ENCODE assay signal across 20 cellular contexts in genomic region chr2:30629866-30630265, GRCh38.
DNase-seq lines count a peak whose midpoint lies in the region; ATAC-seq and TF ChIP-seq lines count a peak whose summit lies in the region.
"Had no signal": no experiment of that assay in that cellular context is flagged by ENCODE, and none has a peak within 500 bp of the region (broad histone marks: within the 10 kb centered on the region; RNA-seq: fewer than 3 reads in every experiment).

No MANE protein-coding gene starts in this region.

- peaks cover 0 to 3% of the 10 kb centered on the region in 2 experiments; a peak in 1 of 4 replicates for H3K79me1 ChIP-seq in IMR-90 (ENCODE audit: low read depth in 1 of 2, low read length in 2 of 2)

- H3K36me3 ChIP-seq in IMR-90 (ENCODE audit: control insufficient read depth, insufficient read depth, low read length) (no peaks in the 10 kb centered on the region), body of pancreas (replicated peaks in 1 of 2; ENCODE audit: insufficient read depth in 1 of 2, low read depth in 2 of 2) (no peaks in the 10 kb centered on the region)
- H3K36me3 ChIP-seq: colonic mucosa, tibial nerve had no signal

- H3K4me3 ChIP-seq in IMR-90 (ENCODE audit: insufficient read depth, low read depth, low read length) (no peak overlapping the region), cardiac fibroblast (replicated peaks in 1 of 2; ENCODE audit: low read depth in 2 of 2, low read length in 2 of 2) (no peak overlapping the region), body of pancreas (no peak overlapping the region)
- H3K4me3 ChIP-seq: A549, colonic mucosa, tibial nerve had no signal

- H4K8ac ChIP-seq in IMR-90 (ENCODE audit: low read depth in 2 of 2, low read length in 2 of 2): no peak overlapping the region

- H3K23ac ChIP-seq in IMR-90 (ENCODE audit: low read depth, low read length): no peak overlapping the region

- H4K91ac ChIP-seq in IMR-90 (ENCODE audit: insufficient read depth, low read depth, low read length): no peak overlapping the region

- no peak overlapping the region for H3K56ac ChIP-seq in IMR-90 (ENCODE audit: extremely low read depth, insufficient read depth, low read length)

- no peak overlapping the region for H2AFZ ChIP-seq in IMR-90 (replicated peaks; ENCODE audit: low read length, poor library complexity)

- POLR2A ChIA-PET in IMR-90 (lab: Charles Lee; ENCODE audit: unreplicated experiment): no interaction called here

- TF ChIP-seq RAD21 in IMR-90 (IDR thresholded peaks at IDR 0.05; ENCODE audit: low read length): no peak

- no peak for TF ChIP-seq CTCF in IMR-90 (conservative IDR thresholded peaks at IDR 0.05; ENCODE audit: low read depth, low read length)
- TF ChIP-seq CTCF in cardiac fibroblast (IDR thresholded peaks at IDR 0.05; ENCODE audit: low read depth, low read length): no peak
- no peak for TF ChIP-seq CTCF in body of pancreas (IDR thresholded peaks at IDR 0.05)

- H2BK5ac ChIP-seq in IMR-90 (ENCODE audit: low read depth, low read length, poor library complexity, severe bottlenecking): no peak overlapping the region

- no peak overlapping the region for H3K4me2 ChIP-seq in IMR-90 (ENCODE audit: low read depth, low read length)
- H3K4me2 ChIP-seq: A549, SK-N-SH had no signal

- 0 out of 2 replicates have a peak overlapping the region, but pooled peaks have one; percentile 4 for H2BK20ac ChIP-seq in IMR-90 (ENCODE audit: low read depth, low read length)

- H3K27me3 ChIP-seq in IMR-90 (ENCODE audit: control insufficient read depth, insufficient read depth, low read length) (no peaks in the 10 kb centered on the region), body of pancreas (no peaks in the 10 kb centered on the region)
- H3K27me3 ChIP-seq: colonic mucosa, tibial nerve had no signal

- H3K14ac ChIP-seq in IMR-90 (replicated peaks; ENCODE audit: low read depth, low read length): no peak overlapping the region

- H3K9me3 ChIP-seq in IMR-90 (ENCODE audit: control insufficient read depth, insufficient read depth, low read length) (no peaks in the 10 kb centered on the region), body of pancreas (no peaks in the 10 kb centered on the region)
- H3K9me3 ChIP-seq: A549, colonic mucosa, SK-N-SH, tibial nerve had no signal

- no peak overlapping the region for H3K4ac ChIP-seq in IMR-90 (ENCODE audit: low read depth, low read length)

- no peaks in the 10 kb centered on the region for H4K20me1 ChIP-seq in IMR-90 (ENCODE audit: insufficient read depth, low read length)

- H3K27ac ChIP-seq in IMR-90 (ENCODE audit: insufficient read depth, low read length) (no peak overlapping the region), body of pancreas (no peak overlapping the region)
- H3K27ac ChIP-seq: A549, colonic mucosa, tibial nerve had no signal

- no peak overlapping the region for H2BK120ac ChIP-seq in IMR-90 (ENCODE audit: low read depth, low read length)

- no peak overlapping the region for H2BK15ac ChIP-seq in IMR-90 (ENCODE audit: low read depth, low read length)

- TF ChIP-seq POLR2A in IMR-90 (IDR thresholded peaks at IDR 0.05; ENCODE audit: low read depth, low read length) (no peak), body of pancreas (IDR thresholded peaks at IDR 0.05) (no peak)

- H3K4me1 ChIP-seq in IMR-90 (ENCODE audit: control insufficient read depth, insufficient read depth, low read length) (peaks cover 2% of the 10 kb centered on the region; the same call in 1 of the 2 replicates), body of pancreas (no peaks in the 10 kb centered on the region)
- H3K4me1 ChIP-seq: A549, colonic mucosa, tibial nerve had no signal

- dilution Hi-C loops in IMR-90 (cut with HindIII; ENCODE audit: low sequenced_read_pairs, unreplicated experiment): no loop called here

- H2AK5ac ChIP-seq in IMR-90 (ENCODE audit: low read depth, low read length): no peak overlapping the region

- H3K9ac ChIP-seq in IMR-90 (ENCODE audit: low read depth, low read length): no peak overlapping the region
- H3K9ac ChIP-seq: SK-N-SH had no signal

- peak; percentile 24 for DNase-seq in AG08395 (ENCODE audit: low spot score)
- peak; percentile 74 for DNase-seq in IMR-90
- DNase-seq in cardiac fibroblast (ENCODE audit: low read depth in 2 of 2): peak; percentile 60 to 79
- DNase-seq in islet precursor cell: peak; percentile 76
- DNase-seq in epidermal melanocyte (ENCODE audit: insufficient read length, low spot score): no peak
- no peak for DNase-seq in G401 (ENCODE audit: low spot score)
- no peak for DNase-seq in body of pancreas
- no peak for DNase-seq in NCI-H2196 (lab: John Stamatoyannopoulos, UW; ENCODE audit: unreplicated experiment)
- DNase-seq: activated effector memory CD4-positive, alpha-beta T cell treated with anti-CD3 and anti-CD28 coated beads, Interleukin-2, amount 50 U/mL, for 16 hours; CD8-positive, alpha-beta T cell; colonic mucosa; kidney; NCI-H1048; NCI-H748 treated with DMSO at 0.1 percent for 48 hours; SK-N-SH; stimulated activated naive CD4-positive, alpha-beta T cell; T1000 had no signal

- no peaks in the 10 kb centered on the region for H3K9me1 ChIP-seq in IMR-90 (ENCODE audit: insufficient read depth, low read length)

- no peak overlapping the region for H4K5ac ChIP-seq in IMR-90 (ENCODE audit: low read depth, low read length)

- H3K18ac ChIP-seq in IMR-90 (ENCODE audit: low read depth, low read length): peak overlapping the region; percentile 18; the same call in 1 of the 2 replicates

- no TSS peak for BruUV-seq in IMR-90 (replicated peaks; lab: Mats Ljungman, UMichigan)

- CTCF ChIA-PET in IMR-90 (lab: Yijun Ruan, JAX): interaction anchor here (0.6 kb wide), 1 partner anchor 9 kb away, joined by 3 read pairs; no protein-coding TSS in a partner anchor

- intact Hi-C loops in IMR-90 (cut with micrococcal nuclease) (loop anchor here (5.0 kb wide), 1 partner anchor 48 kb away; no protein-coding TSS in a partner anchor), body of pancreas (cut with DNase I) (no loop called here)

- in situ Hi-C loops in IMR-90 (cut with MboI; ENCODE audit: low sequenced_read_pairs) (no loop called here), G401 (cut with HindIII; ENCODE audit: low sequenced_read_pairs) (no loop called here)

- ATAC-seq in IMR-90 (ENCODE audit: low read depth): peak; percentile 40
- no peak for ATAC-seq in body of pancreas
- ATAC-seq: A549; CD8-positive, alpha-beta T cell; Panc1 had no signal

- WGBS in IMR-90 (ENCODE audit: extremely low coverage in 2 of 2, insufficient read length in 1 of 2), 2 experiments: 77% methylated on average over 3 of the region's 6 CpGs; no CpG with 5 or more reads in 1 of the 2 experiments
- 85 to 86% methylated on average over 6 of the region's 6 CpGs for WGBS in body of pancreas, 2 donors

- no peak overlapping the region for H2AK9ac ChIP-seq in IMR-90 (replicated peaks; ENCODE audit: low read depth, low read length, poor library complexity)

TF ChIP-seq in IMR-90, 13 proteins besides CTCF, POLR2A, EP300 and RAD21:
- TF ChIP-seq, protein P1, sequence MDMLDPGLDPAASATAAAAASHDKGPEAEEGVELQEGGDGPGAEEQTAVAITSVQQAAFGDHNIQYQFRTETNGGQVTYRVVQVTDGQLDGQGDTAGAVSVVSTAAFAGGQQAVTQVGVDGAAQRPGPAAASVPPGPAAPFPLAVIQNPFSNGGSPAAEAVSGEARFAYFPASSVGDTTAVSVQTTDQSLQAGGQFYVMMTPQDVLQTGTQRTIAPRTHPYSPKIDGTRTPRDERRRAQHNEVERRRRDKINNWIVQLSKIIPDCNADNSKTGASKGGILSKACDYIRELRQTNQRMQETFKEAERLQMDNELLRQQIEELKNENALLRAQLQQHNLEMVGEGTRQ (IDR thresholded peaks at IDR 0.05; ENCODE audit: low read depth, low read length): peak; percentile 32; the same call in 1 of the 2 replicates
- TF ChIP-seq NFE2L2 (IDR thresholded peaks at IDR 0.05; ENCODE audit: low read depth, low read length): no peak

Comparison
In these comparisons a context has a peak if more than half of its experiments do, and no peak if none do; other contexts are left out.
1. DNase-seq: peak in AG08395 (single experiment), IMR-90 (single experiment), cardiac fibroblast (2 of 2) and islet precursor cell (single experiment); none in epidermal melanocyte (single experiment), G401 (single experiment), body of pancreas (0 of 4) and NCI-H2196 (single experiment).